ENCODE assay signal across 11 cellular contexts in the genomic region with DNA sequence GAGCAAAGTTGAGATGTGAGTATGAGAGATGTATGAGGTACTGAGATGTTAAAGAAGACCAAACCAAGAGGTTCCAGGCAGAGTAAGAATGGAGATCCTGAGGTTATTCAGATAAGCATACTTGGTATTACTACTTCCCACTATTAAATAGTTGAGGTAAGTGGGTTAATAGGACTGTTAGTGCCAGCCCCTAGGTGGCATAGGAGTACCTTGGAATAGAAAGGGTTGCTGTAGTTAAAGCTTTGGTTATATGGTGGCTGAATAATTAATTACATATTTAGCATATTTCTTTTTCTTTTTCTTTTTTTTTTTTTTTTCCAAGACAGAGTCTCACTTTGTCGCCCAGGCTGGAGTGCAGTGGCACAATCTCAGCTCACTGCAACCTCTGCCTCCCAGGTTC.
A peak's percentile ranks its signal among the peaks of the same experiment; 100 is the strongest.
DNase-seq lines count a peak whose midpoint lies in the region; ATAC-seq, FAIRE-seq and TF ChIP-seq lines count a peak whose summit lies in the region.
"Had no signal": no experiment of that assay in that cellular context is flagged by ENCODE, and none has a peak within 500 bp of the region (broad histone marks: within the 10 kb centered on the region; RNA-seq: fewer than 3 reads in every experiment).

No MANE protein-coding gene starts in this region.

- H3K9ac ChIP-seq in kidney (ENCODE audit: low read length in 2 of 2) = no peak overlapping the region

- ATAC-seq in heart left ventricle = peak in 2 of 4 donors; percentile 46 to 56
- no peak for ATAC-seq in upper lobe of right lung
- ATAC-seq: stimulated activated naive CD8-positive, alpha-beta T cell treated with anti-CD3 and anti-CD28 coated beads, Interleukin-15, Interleukin-2, amounts not matched to agents 100 U/mL and 50 U/mL, for 24 hours had no signal

- H3K36me3 ChIP-seq in heart left ventricle (no peaks in the 10 kb centered on the region), right atrium auricular region (no peaks in the 10 kb centered on the region), upper lobe of right lung (no peaks in the 10 kb centered on the region), kidney (ENCODE audit: control insufficient read depth in 1 of 2, insufficient read depth in 2 of 2, low read length in 2 of 2) (no peaks in the 10 kb centered on the region), sigmoid colon (no peaks in the 10 kb centered on the region)

- in situ Hi-C loops in astrocyte of the spinal cord (cut with HindIII; ENCODE audit: low sequenced_read_pairs) = no loop called here

- WGBS in heart left ventricle, 4 donors = 85 to 94% (median 88%) methylated on average over 1 of the region's 1 CpG
- 90 to 92% methylated on average over 1 of the region's 1 CpG for WGBS in sigmoid colon, 2 donors

- H3K9me3 ChIP-seq in heart left ventricle (peaks cover 0 to 3% (median 0%) of the 10 kb centered on the region in 12 donors), right atrium auricular region (no peaks in the 10 kb centered on the region), upper lobe of right lung (no peaks in the 10 kb centered on the region), kidney (ENCODE audit: control insufficient read depth in 1 of 2, low read length in 2 of 2) (no peaks in the 10 kb centered on the region), sigmoid colon (no peaks in the 10 kb centered on the region)

- H3K4me1 ChIP-seq in heart left ventricle (no peaks in the 10 kb centered on the region), right atrium auricular region (no peaks in the 10 kb centered on the region), upper lobe of right lung (no peaks in the 10 kb centered on the region), kidney (ENCODE audit: control insufficient read depth in 1 of 2, insufficient read depth in 1 of 2, low read depth in 1 of 2, low read length in 2 of 2) (no peaks in the 10 kb centered on the region), sigmoid colon (no peaks in the 10 kb centered on the region)

- TF ChIP-seq EP300 in sigmoid colon (IDR thresholded peaks at IDR 0.05) = no peak

- TF ChIP-seq POLR2A in heart left ventricle (IDR thresholded peaks at IDR 0.05) (no peak), sigmoid colon (IDR thresholded peaks at IDR 0.05) (no peak)

- TF ChIP-seq CTCF in heart left ventricle (IDR thresholded peaks at IDR 0.05) (peak in 9 of 12 donors; percentile 16 to 42 (median 38)), right atrium auricular region (IDR thresholded peaks at IDR 0.05) (peak in 1 of 2 donors; percentile 41), astrocyte of the spinal cord (IDR thresholded peaks at IDR 0.05; ENCODE audit: low read depth, low read length) (peak; percentile 51), upper lobe of right lung (IDR thresholded peaks at IDR 0.05) (peak; percentile 10), kidney (IDR thresholded peaks at IDR 0.05; ENCODE audit: borderline replicate concordance, extremely low read depth, insufficient read depth) (no peak), sigmoid colon (IDR thresholded peaks at IDR 0.05) (no peak)

- no peaks in the 10 kb centered on the region for H3K27me3 ChIP-seq in heart left ventricle
- H3K27me3 ChIP-seq in right atrium auricular region = no peaks in the 10 kb centered on the region
- H3K27me3 ChIP-seq in upper lobe of right lung = no peaks in the 10 kb centered on the region
- no peaks in the 10 kb centered on the region for H3K27me3 ChIP-seq in sigmoid colon

- intact Hi-C loops in heart left ventricle (cut with DNase I) (no loop called here), upper lobe of right lung (cut with DNase I) (no loop called here), kidney (cut with DNase I) (no loop called here), sigmoid colon (cut with DNase I) (no loop called here)

- DNase-seq in heart left ventricle = no peak
- no peak for DNase-seq in right atrium auricular region (ENCODE audit: low spot score)
- DNase-seq in NCI-H524 treated with DMSO at 0.1 percent for 48 hours (lab: John Stamatoyannopoulos, UW) = peak; percentile 14
- peak; percentile 42 for DNase-seq in astrocyte of the spinal cord (ENCODE audit: low read depth, low spot score)
- no peak for DNase-seq in upper lobe of right lung
- DNase-seq in kidney = no peak
- DNase-seq in sigmoid colon = no peak
- DNase-seq in activated T-cell treated with anti-CD3 and anti-CD28 coated beads for 4 hours = no peak
- DNase-seq: NCI-H2029; stimulated activated naive CD8-positive, alpha-beta T cell treated with anti-CD3 and anti-CD28 coated beads, Interleukin-15, Interleukin-2, amounts not matched to agents 100 U/mL and 50 U/mL, for 24 hours had no signal

- H3K4me3 ChIP-seq in heart left ventricle (no peak overlapping the region), right atrium auricular region (no peak overlapping the region), astrocyte of the spinal cord (ENCODE audit: low read depth, low read length) (no peak overlapping the region), upper lobe of right lung (no peak overlapping the region), kidney (ENCODE audit: low read length in 2 of 2) (no peak overlapping the region), sigmoid colon (no peak overlapping the region)

- H3K27ac ChIP-seq in heart left ventricle = no peak overlapping the region
- H3K27ac ChIP-seq in right atrium auricular region = no peak overlapping the region
- no peak overlapping the region for H3K27ac ChIP-seq in upper lobe of right lung
- H3K27ac ChIP-seq in kidney (ENCODE audit: low read depth in 2 of 2, low read length in 2 of 2) = no peak overlapping the region
- H3K27ac ChIP-seq in sigmoid colon = no peak overlapping the region

- no peak for FAIRE-seq in kidney (lab: Jason Lieb, UNC)
- FAIRE-seq: GM19239 had no signal

Comparison
In these comparisons a context has a peak if more than half of its experiments do, and no peak if none do; other contexts are left out.
1. DNase-seq: peak in NCI-H524 treated with DMSO at 0.1 percent for 48 hours (single experiment) and astrocyte of the spinal cord (single experiment); none in heart left ventricle (0 of 5), right atrium auricular region (single experiment), upper lobe of right lung (single experiment), kidney (single experiment), sigmoid colon (single experiment) and activated T-cell treated with anti-CD3 and anti-CD28 coated beads for 4 hours (single experiment).
2. CTCF ChIP-seq: peak in heart left ventricle (9 of 12), astrocyte of the spinal cord (single experiment) and upper lobe of right lung (single experiment); none in kidney (single experiment) and sigmoid colon (0 of 4).